1 cellular context compared by ENCODE assay signal in genomic region chr5:127925916-127926315, GRCh38.
TF ChIP-seq lines count a peak whose summit lies in the region.

No MANE protein-coding gene starts in this region.

TF ChIP-seq in K562, 482 proteins besides CTCF, POLR2A, EP300 and RAD21 (continued from another document):
- TF ChIP-seq KDM1A (IDR thresholded peaks at IDR 0.05) (no peak), TEAD4 (IDR thresholded peaks at IDR 0.05; ENCODE audit: low read length) (no peak), TEAD4 (CRISPR knock-in tag; IDR thresholded peaks at IDR 0.05; ENCODE audit: borderline replicate concordance) (no peak), MXI1 (IDR thresholded peaks at IDR 0.05; ENCODE audit: low read depth, low read length) (no peak), CHAMP1 (IDR thresholded peaks at IDR 0.05) (no peak), KLF16 (IDR thresholded peaks at IDR 0.05) (no peak), ZNF431 (CRISPR knock-in tag; IDR thresholded peaks at IDR 0.05) (no peak), POLR3G (IDR thresholded peaks at IDR 0.05; ENCODE audit: extremely low read depth, insufficient read length, insufficient replicate concordance) (no peak), BRD4 (IDR thresholded peaks at IDR 0.05) (no peak), ELF4 (CRISPR knock-in tag; IDR thresholded peaks at IDR 0.05) (no peak), LEF1 (IDR thresholded peaks at IDR 0.05) (no peak), CREB5 (CRISPR knock-in tag; IDR thresholded peaks at IDR 0.05) (no peak), NFIC (IDR thresholded peaks at IDR 0.05) (no peak), ZNF124 (CRISPR knock-in tag; IDR thresholded peaks at IDR 0.05) (no peak), CHD7 (IDR thresholded peaks at IDR 0.05; ENCODE audit: low read depth, low read length) (no peak)
